Comparison of ENCODE assay signal across 22 cellular contexts in genomic region chr12:65518771-65519170, GRCh38.
DNase-seq lines count a peak whose midpoint lies in the region; ATAC-seq and TF ChIP-seq lines count a peak whose summit lies in the region.
"Had no signal": no experiment of that assay in that cellular context is flagged by ENCODE, and none has a peak within 500 bp of the region (broad histone marks: within the 10 kb centered on the region; RNA-seq: fewer than 3 reads in every experiment).

No MANE protein-coding gene starts in this region.

- no peak overlapping the region for H2BK15ac ChIP-seq in neuronal stem cell (ENCODE audit: low read length)

- H2BK12ac ChIP-seq in neuronal stem cell (ENCODE audit: low read length): no peak overlapping the region

- ATAC-seq in GM18519 (IDR thresholded peaks at IDR 0.05; ENCODE audit: low FRiP score, unreplicated experiment) (no peak), GM18870 (IDR thresholded peaks at IDR 0.05; ENCODE audit: unreplicated experiment) (no peak)
- ATAC-seq: activated CD4-positive, alpha-beta T cell treated with anti-CD3 and anti-CD28 coated beads for 36 hours; esophagus mucosa; left colon; natural killer cell treated with Interleukin-12 subunit alpha and Interleukin-12 subunit beta and Interleukin-15 and Interleukin-18, amount 100 ng/mL, for 72 hours; Right ventricle myocardium inferior; T-cell had no signal

- H3K36me3 Mint-ChIP-seq in chondrocyte (ENCODE audit: low read depth): no peaks in the 10 kb centered on the region
- H3K36me3 Mint-ChIP-seq: activated naive CD4-positive, alpha-beta T cell treated with anti-CD3 and anti-CD28 coated beads, Interleukin-2, amount 10 ng/mL, durations not matched to agents 7 days and 5 days; natural killer cell treated with Interleukin-12 subunit alpha and Interleukin-12 subunit beta and Interleukin-15 and Interleukin-18, amount 100 ng/mL, for 72 hours; T-cell had no signal

- H3K9me3 Mint-ChIP-seq in chondrocyte (ENCODE audit: low read depth): no peaks in the 10 kb centered on the region
- H3K9me3 Mint-ChIP-seq: activated naive CD4-positive, alpha-beta T cell treated with anti-CD3 and anti-CD28 coated beads, Interleukin-2, amount 10 ng/mL, durations not matched to agents 7 days and 5 days; central memory CD8-positive, alpha-beta T cell; natural killer cell treated with Interleukin-12 subunit alpha and Interleukin-12 subunit beta and Interleukin-15 and Interleukin-18, amount 100 ng/mL, for 72 hours; T-cell had no signal

- H3K4me1 Mint-ChIP-seq in chondrocyte (ENCODE audit: low read depth): peaks cover 6% of the 10 kb centered on the region
- H3K4me1 Mint-ChIP-seq: activated CD4-positive, alpha-beta T cell treated with anti-CD3 and anti-CD28 coated beads for 36 hours; activated naive CD4-positive, alpha-beta T cell treated with anti-CD3 and anti-CD28 coated beads, Interleukin-2, amount 10 ng/mL, durations not matched to agents 7 days and 5 days; central memory CD8-positive, alpha-beta T cell; T-cell had no signal

- H3K36me3 ChIP-seq in neuronal stem cell (replicated peaks in 1 of 2; ENCODE audit: control insufficient read depth in 2 of 2, insufficient read depth in 2 of 2, low read length in 2 of 2) (no peaks in the 10 kb centered on the region), hepatocyte (replicated peaks; ENCODE audit: insufficient read depth, low read depth) (no peaks in the 10 kb centered on the region)
- H3K36me3 ChIP-seq: sigmoid colon had no signal

- H3K4me2 ChIP-seq in neuronal stem cell (ENCODE audit: insufficient read depth, low read length, poor library complexity, severe bottlenecking) (no peak overlapping the region), hepatocyte (no peak overlapping the region)

- H3K4me1 ChIP-seq in neuronal stem cell (ENCODE audit: control insufficient read depth in 2 of 2, insufficient read depth in 1 of 2, low read depth in 1 of 2, low read length in 2 of 2) (peaks cover 3 to 4% of the 10 kb centered on the region in 2 donors), hepatocyte (ENCODE audit: insufficient read depth) (no peaks in the 10 kb centered on the region)
- H3K4me1 ChIP-seq: sigmoid colon had no signal

- H3K27me3 Mint-ChIP-seq in chondrocyte (ENCODE audit: low read depth): no peaks in the 10 kb centered on the region
- H3K27me3 Mint-ChIP-seq: activated CD4-positive, alpha-beta T cell treated with anti-CD3 and anti-CD28 coated beads for 36 hours; activated naive CD4-positive, alpha-beta T cell treated with anti-CD3 and anti-CD28 coated beads, Interleukin-2, amount 10 ng/mL, durations not matched to agents 7 days and 5 days; central memory CD8-positive, alpha-beta T cell had no signal

- H3K18ac ChIP-seq in neuronal stem cell (ENCODE audit: low read length): no peak overlapping the region

- DNase-seq in EL: peak; percentile 54
- DNase-seq in M059J (ENCODE audit: low read depth): peak; percentile 73
- no peak for DNase-seq in chondrocyte (ENCODE audit: low spot score)
- DNase-seq in neuronal stem cell (ENCODE audit: low spot score): peak; percentile 8
- DNase-seq in hepatocyte (ENCODE audit: low spot score): no peak
- DNase-seq in DMS53 (lab: John Stamatoyannopoulos, UW): no peak
- DNase-seq: activated CD4-positive, alpha-beta T cell treated with anti-CD3 and anti-CD28 coated beads for 36 hours; activated naive CD4-positive, alpha-beta T cell treated with anti-CD3 and anti-CD28 coated beads, Interleukin-2, amount 10 ng/mL, durations not matched to agents 7 days and 5 days; GDM1; glutamatergic neuron; left colon; NCI-H1694 treated with DMSO at 0.1 percent for 48 hours; NCI-H526 treated with DMSO at 0.1 percent for 48 hours; posterior cingulate gyrus; sigmoid colon; T-cell had no signal

- H2BK5ac ChIP-seq in neuronal stem cell (ENCODE audit: low read length): no peak overlapping the region

- no peak overlapping the region for H3K4ac ChIP-seq in neuronal stem cell (ENCODE audit: low read length)

- TF ChIP-seq CTCF in chondrocyte (IDR thresholded peaks at IDR 0.05): peak; percentile 8
- no peak for TF ChIP-seq CTCF in hepatocyte (IDR thresholded peaks at IDR 0.05; ENCODE audit: poor library complexity)

- H2AFZ ChIP-seq in neuronal stem cell (ENCODE audit: low read length) (no peak overlapping the region), hepatocyte (no peak overlapping the region)

- H3K27ac Mint-ChIP-seq in chondrocyte (ENCODE audit: unreplicated experiment): no peak overlapping the region
- H3K27ac Mint-ChIP-seq: activated CD4-positive, alpha-beta T cell treated with anti-CD3 and anti-CD28 coated beads for 36 hours; activated naive CD4-positive, alpha-beta T cell treated with anti-CD3 and anti-CD28 coated beads, Interleukin-2, amount 10 ng/mL, durations not matched to agents 7 days and 5 days; natural killer cell treated with Interleukin-12 subunit alpha and Interleukin-12 subunit beta and Interleukin-15 and Interleukin-18, amount 100 ng/mL, for 72 hours; T-cell had no signal

- H4K20me1 ChIP-seq in hepatocyte (ENCODE audit: insufficient read depth, poor library complexity, severe bottlenecking): no peaks in the 10 kb centered on the region

- no peak overlapping the region for H3K14ac ChIP-seq in neuronal stem cell (ENCODE audit: low read length)

- H2BK120ac ChIP-seq in neuronal stem cell (ENCODE audit: low read depth, low read length): no peak overlapping the region

- H3K27ac ChIP-seq in neuronal stem cell (replicated peaks; ENCODE audit: low read length) (no peak overlapping the region), hepatocyte (no peak overlapping the region)
- H3K27ac ChIP-seq: sigmoid colon had no signal

- H3K9ac ChIP-seq in neuronal stem cell (ENCODE audit: low read depth, low read length, poor library complexity): no peak overlapping the region

- H4K91ac ChIP-seq in neuronal stem cell (ENCODE audit: low read depth, low read length, poor library complexity): no peak overlapping the region

- H3K9me3 ChIP-seq in neuronal stem cell (replicated peaks in 1 of 2; ENCODE audit: control insufficient read depth in 2 of 2, insufficient read depth in 1 of 2, low read depth in 1 of 2, low read length in 2 of 2) (no peaks in the 10 kb centered on the region), hepatocyte (ENCODE audit: low read depth) (no peaks in the 10 kb centered on the region)
- H3K9me3 ChIP-seq: sigmoid colon had no signal

- H3K4me3 ChIP-seq in neuronal stem cell (ENCODE audit: low read length in 2 of 2) (no peak overlapping the region), hepatocyte (no peak overlapping the region)
- H3K4me3 ChIP-seq: sigmoid colon had no signal

- no peak overlapping the region for H3K4me3 Mint-ChIP-seq in chondrocyte (ENCODE audit: unreplicated experiment)
- H3K4me3 Mint-ChIP-seq: activated CD4-positive, alpha-beta T cell treated with anti-CD3 and anti-CD28 coated beads for 36 hours; activated naive CD4-positive, alpha-beta T cell treated with anti-CD3 and anti-CD28 coated beads, Interleukin-2, amount 10 ng/mL, durations not matched to agents 7 days and 5 days; central memory CD8-positive, alpha-beta T cell; natural killer cell treated with Interleukin-12 subunit alpha and Interleukin-12 subunit beta and Interleukin-15 and Interleukin-18, amount 100 ng/mL, for 72 hours; T-cell had no signal

- H3K79me2 ChIP-seq in hepatocyte: no peaks in the 10 kb centered on the region

- H3K9me2 ChIP-seq in hepatocyte (replicated peaks; ENCODE audit: insufficient read depth): no peaks in the 10 kb centered on the region

- no peak overlapping the region for H2AK5ac ChIP-seq in neuronal stem cell (ENCODE audit: low read depth, low read length)

- H4K8ac ChIP-seq in neuronal stem cell (ENCODE audit: low read depth, low read length): no peak overlapping the region

- no peaks in the 10 kb centered on the region for H3K79me1 ChIP-seq in neuronal stem cell (ENCODE audit: low read depth, low read length)

- H3K27me3 ChIP-seq in neuronal stem cell (ENCODE audit: control insufficient read depth in 3 of 3, insufficient read depth in 3 of 3, low read depth in 1 of 3, low read length in 3 of 3) (no peaks in the 10 kb centered on the region), hepatocyte (no peaks in the 10 kb centered on the region)
- H3K27me3 ChIP-seq: sigmoid colon had no signal

- no peak overlapping the region for H3K23ac ChIP-seq in neuronal stem cell (ENCODE audit: low read depth, low read length, poor library complexity)

Comparison
In these comparisons a context has a peak if more than half of its experiments do, and no peak if none do; other contexts are left out.
1. DNase-seq: peak in EL (single experiment), M059J (single experiment) and neuronal stem cell (single experiment); none in chondrocyte (single experiment), hepatocyte (single experiment) and DMS53 (single experiment).